Comparison of ENCODE assay signal across 12 cellular contexts in genomic region chr7:96093435-96093834, GRCh38.
A peak's percentile ranks its signal among the peaks of the same experiment; 100 is the strongest.
DNase-seq lines count a peak whose midpoint lies in the region; ATAC-seq and TF ChIP-seq lines count a peak whose summit lies in the region.
"Had no signal": no experiment of that assay in that cellular context is flagged by ENCODE, and none has a peak within 500 bp of the region (broad histone marks: within the 10 kb centered on the region; RNA-seq: fewer than 3 reads in every experiment).

No MANE protein-coding gene starts in this region.

- peaks cover 12% of the 10 kb centered on the region for H3K4me1 Mint-ChIP-seq in HFFc6 (ENCODE audit: low read depth)
- H3K4me1 Mint-ChIP-seq: CD4-positive, CD25-positive, alpha-beta regulatory T cell had no signal

- DNase-seq in AG08395 (ENCODE audit: low spot score) (peak; percentile 74), HFFc6 (peak; percentile 65), amniotic stem cell (lab: John Stamatoyannopoulos, UW) (peak; percentile 87), glomerular endothelial cell (ENCODE audit: extremely low read depth, low read depth, low spot score) (peak; percentile 34), GM13977 (ENCODE audit: low spot score) (no peak), NCI-H2029 (lab: John Stamatoyannopoulos, UW) (no peak)
- DNase-seq: activated CD4-positive, alpha-beta T cell treated with anti-CD3 and anti-CD28 coated beads for 36 hours; activated gamma-delta T cell; CD4-positive, CD25-positive, alpha-beta regulatory T cell; NCI-H446 treated with DMSO at 0.1 percent for 48 hours had no signal

- in situ Hi-C loops in GM13977 (cut with MboI; ENCODE audit: low pct_unique_long_range_greater_than_20kb, low sequenced_read_pairs, unreplicated experiment), result no loop called here

- H3K27ac Mint-ChIP-seq in HFFc6, result no peak overlapping the region
- H3K27ac Mint-ChIP-seq: activated CD4-positive, alpha-beta T cell treated with anti-CD3 and anti-CD28 coated beads for 36 hours; CD4-positive, CD25-positive, alpha-beta regulatory T cell had no signal

- no peaks in the 10 kb centered on the region for H3K36me3 Mint-ChIP-seq in HFFc6 (ENCODE audit: low read depth)
- H3K36me3 Mint-ChIP-seq: CD4-positive, CD25-positive, alpha-beta regulatory T cell had no signal

- no peaks in the 10 kb centered on the region; the same call in 1 of the 2 replicates for H3K27me3 Mint-ChIP-seq in HFFc6 (ENCODE audit: insufficient read depth)

- ATAC-seq in GM19397 (IDR thresholded peaks at IDR 0.05; ENCODE audit: unreplicated experiment) (no peak), GM21717 (IDR thresholded peaks at IDR 0.05; ENCODE audit: unreplicated experiment) (no peak)
- ATAC-seq: activated CD4-positive, alpha-beta T cell treated with anti-CD3 and anti-CD28 coated beads for 36 hours had no signal

- H3K4me3 Mint-ChIP-seq in HFFc6, result no peak overlapping the region
- H3K4me3 Mint-ChIP-seq: activated CD4-positive, alpha-beta T cell treated with anti-CD3 and anti-CD28 coated beads for 36 hours; CD4-positive, CD25-positive, alpha-beta regulatory T cell had no signal

- no peak for TF ChIP-seq CTCF in HFFc6 (IDR thresholded peaks at IDR 0.05)
- TF ChIP-seq CTCF in GM13977 (IDR thresholded peaks at IDR 0.05; ENCODE audit: extremely low read depth, insufficient read depth, missing control alignments), result no peak

- H3K9me3 Mint-ChIP-seq in HFFc6, result no peaks in the 10 kb centered on the region

Comparison
In these comparisons a context has a peak if more than half of its experiments do, and no peak if none do; other contexts are left out.
1. DNase-seq: peak in AG08395 (single experiment), HFFc6 (single experiment), amniotic stem cell (single experiment) and glomerular endothelial cell (single experiment); none in GM13977 (single experiment) and NCI-H2029 (single experiment).